Comparison of ENCODE assay signal across 2 cellular contexts in the genomic region with DNA sequence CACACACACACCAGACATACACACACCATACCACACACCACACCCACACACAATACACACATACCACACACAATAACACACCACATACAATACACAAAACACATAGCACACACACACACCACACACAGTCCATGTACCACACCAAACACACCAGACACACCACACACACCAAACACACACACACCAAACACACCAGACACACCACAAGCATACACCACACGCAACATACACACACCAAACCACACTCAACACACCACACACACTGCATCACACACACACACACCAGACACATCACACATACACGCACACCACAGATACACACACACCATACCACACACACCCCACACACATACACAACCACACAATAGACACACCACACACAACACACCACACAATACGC.
TF ChIP-seq lines count a peak whose summit lies in the region.

No MANE protein-coding gene starts in this region.

TF ChIP-seq in HEK293, 187 proteins besides CTCF, POLR2A, EP300 and RAD21:
- TF ChIP-seq ZNF785 (tag by site-specific recombination; IDR thresholded peaks at IDR 0.05) = 0 out of 2 replicates have a peak, but pooled peaks have one; percentile 56
- TF ChIP-seq KLF9 (tag by site-specific recombination; IDR thresholded peaks at IDR 0.05; ENCODE audit: low read depth) = peak; percentile 12; the same call in 1 of the 2 replicates
- no peak for TF ChIP-seq ZNF169 (tag by site-specific recombination; IDR thresholded peaks at IDR 0.05)

TF ChIP-seq in K562, 482 proteins besides CTCF, POLR2A, EP300 and RAD21:
- TF ChIP-seq ZNF121 (CRISPR knock-in tag; conservative IDR thresholded peaks at IDR 0.05) (no peak), PHF20 (IDR thresholded peaks at IDR 0.05; ENCODE audit: partially characterized antibody) (peak; percentile 6)
- TF ChIP-seq, protein P1, sequence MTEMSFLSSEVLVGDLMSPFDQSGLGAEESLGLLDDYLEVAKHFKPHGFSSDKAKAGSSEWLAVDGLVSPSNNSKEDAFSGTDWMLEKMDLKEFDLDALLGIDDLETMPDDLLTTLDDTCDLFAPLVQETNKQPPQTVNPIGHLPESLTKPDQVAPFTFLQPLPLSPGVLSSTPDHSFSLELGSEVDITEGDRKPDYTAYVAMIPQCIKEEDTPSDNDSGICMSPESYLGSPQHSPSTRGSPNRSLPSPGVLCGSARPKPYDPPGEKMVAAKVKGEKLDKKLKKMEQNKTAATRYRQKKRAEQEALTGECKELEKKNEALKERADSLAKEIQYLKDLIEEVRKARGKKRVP (CRISPR knock-in tag; IDR thresholded peaks at IDR 0.05) = no peak
